Comparison of ENCODE assay signal across 8 cellular contexts in the genomic region with DNA sequence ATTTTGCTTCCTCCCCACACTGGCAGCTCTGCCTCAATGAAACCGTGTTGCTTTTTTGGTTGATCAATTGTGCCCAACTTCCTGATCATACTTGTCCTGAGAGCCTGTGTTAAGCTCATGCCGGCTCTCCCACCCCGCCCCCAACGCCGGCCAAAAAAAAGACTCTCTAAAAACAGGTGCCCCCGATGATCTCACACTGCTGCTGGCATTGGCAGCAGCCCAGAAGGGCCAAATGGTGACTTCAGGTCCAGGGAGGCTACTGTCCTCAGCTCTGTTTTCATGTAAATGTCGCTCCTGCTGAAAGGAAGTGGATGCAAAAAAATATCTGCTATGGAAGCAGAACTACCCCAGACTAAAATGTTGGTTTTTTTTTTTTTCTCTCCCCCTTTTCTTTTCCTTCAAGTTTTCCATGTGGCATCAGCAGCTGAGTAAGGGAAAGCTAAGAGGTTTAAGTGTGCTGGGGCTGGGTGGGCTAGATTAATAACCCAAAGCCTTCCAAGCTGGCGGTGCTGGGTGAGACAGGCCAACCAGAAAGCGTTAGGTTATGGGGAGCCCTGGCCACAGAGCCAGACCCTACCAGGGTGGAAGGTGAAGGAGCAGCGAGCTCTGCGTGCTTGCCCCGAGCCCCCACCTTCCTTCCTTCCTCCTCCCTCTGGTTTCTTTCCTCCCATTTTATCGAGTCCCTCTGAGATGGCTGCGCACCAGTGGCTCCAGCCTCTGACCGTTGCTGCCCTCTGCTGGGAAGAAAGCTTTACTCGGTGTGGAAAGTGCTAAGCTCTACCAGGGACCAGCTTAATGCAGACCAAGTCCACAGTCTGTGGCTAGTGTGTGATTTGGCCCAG.
DNase-seq lines count a peak whose midpoint lies in the region; ATAC-seq and TF ChIP-seq lines count a peak whose summit lies in the region.

No MANE protein-coding gene starts in this region.

- H3K4me1 ChIP-seq in CD4-positive, CD25-positive, alpha-beta regulatory T cell (ENCODE audit: control insufficient read depth, insufficient read depth, low read length, poor library complexity, severe bottlenecking) = no peaks in the 10 kb centered on the region
- H3K4me1 ChIP-seq in mesendoderm (ENCODE audit: control insufficient read depth, low read depth, low read length) = no peaks in the 10 kb centered on the region

- H2BK5ac ChIP-seq in mesendoderm (ENCODE audit: low read length) = no peak overlapping the region

- no peaks in the 10 kb centered on the region for H3K36me3 ChIP-seq in CD4-positive, CD25-positive, alpha-beta regulatory T cell (ENCODE audit: control insufficient read depth, insufficient read depth, low read length)
- no peaks in the 10 kb centered on the region for H3K36me3 ChIP-seq in mesendoderm (ENCODE audit: control insufficient read depth, insufficient read depth, low read length)

- no peaks in the 10 kb centered on the region for H3K79me1 ChIP-seq in mesendoderm (ENCODE audit: low read length)

- no peaks in the 10 kb centered on the region for H3K36me3 Mint-ChIP-seq in CD4-positive, CD25-positive, alpha-beta regulatory T cell
- no peaks in the 10 kb centered on the region for H3K36me3 Mint-ChIP-seq in endothelial cell (ENCODE audit: low read depth, unreplicated experiment)

- no peaks in the 10 kb centered on the region for H3K27me3 Mint-ChIP-seq in CD4-positive, CD25-positive, alpha-beta regulatory T cell
- H3K27me3 Mint-ChIP-seq in endothelial cell (ENCODE audit: unreplicated experiment) = peaks cover 2% of the 10 kb centered on the region

- no peak overlapping the region for H3K18ac ChIP-seq in mesendoderm (ENCODE audit: low read length)

- no peak overlapping the region for H3K27ac ChIP-seq in CD4-positive, CD25-positive, alpha-beta regulatory T cell (ENCODE audit: insufficient read depth, low read length, poor library complexity, severe bottlenecking)
- H3K27ac ChIP-seq in mesendoderm (ENCODE audit: low read depth, low read length) = no peak overlapping the region

- no peaks in the 10 kb centered on the region for H3K27me3 ChIP-seq in CD4-positive, CD25-positive, alpha-beta regulatory T cell (ENCODE audit: control insufficient read depth, insufficient read depth, low read length)
- H3K27me3 ChIP-seq in mesendoderm (ENCODE audit: insufficient read depth, low read length, poor library complexity) = no peaks in the 10 kb centered on the region

- peak; percentile 34 to 55 for ATAC-seq in CD4-positive, CD25-positive, alpha-beta regulatory T cell (ENCODE audit: low read depth in 2 of 2)
- peak; percentile 97 for ATAC-seq in GM19328 (IDR thresholded peaks at IDR 0.05; ENCODE audit: unreplicated experiment)
- ATAC-seq in HG03460 (IDR thresholded peaks at IDR 0.05; ENCODE audit: unreplicated experiment) = peak; percentile 96

- no peak overlapping the region for H2AK5ac ChIP-seq in mesendoderm (ENCODE audit: low read length)

- H4K8ac ChIP-seq in mesendoderm (ENCODE audit: low read depth, low read length) = no peak overlapping the region

- H2BK15ac ChIP-seq in mesendoderm (replicated peaks; ENCODE audit: low read depth) = no peak overlapping the region

- no peaks in the 10 kb centered on the region for H3K79me2 ChIP-seq in mesendoderm (ENCODE audit: control insufficient read depth, insufficient read depth, low read length)

- no peaks in the 10 kb centered on the region for H3K9me3 ChIP-seq in CD4-positive, CD25-positive, alpha-beta regulatory T cell (ENCODE audit: control insufficient read depth in 2 of 2, low read length in 2 of 2)

- H3K4me3 Mint-ChIP-seq in CD4-positive, CD25-positive, alpha-beta regulatory T cell = peak overlapping the region in 1 of 4 donors; percentile 24
- H3K4me3 Mint-ChIP-seq in endothelial cell (ENCODE audit: unreplicated experiment) = no peak overlapping the region

- peak overlapping the region; percentile 23 for H3K9ac ChIP-seq in mesendoderm (ENCODE audit: low read length)

- DNase-seq in CD4-positive, CD25-positive, alpha-beta regulatory T cell = peak in 2 of 3 donors; percentile 9 to 47
- DNase-seq in NCI-H524 treated with DMSO at 0.1 percent for 48 hours (lab: John Stamatoyannopoulos, UW) (peak; percentile 89), endothelial cell (ENCODE audit: low spot score) (peak; percentile 91), mesendoderm (peak; percentile 90)
- peak; percentile 80 for DNase-seq in activated CD8-positive, alpha-beta memory T cell treated with anti-CD3 and anti-CD28 coated beads for 24 hours
- DNase-seq in stimulated activated CD8-positive, alpha-beta memory T cell treated with anti-CD3 and anti-CD28 coated beads, Interleukin-2, amount 100 ng/mL, for 48 hours (ENCODE audit: low read depth in 2 of 2) = peak; percentile 28 to 53

- no peak overlapping the region for H3K27ac Mint-ChIP-seq in CD4-positive, CD25-positive, alpha-beta regulatory T cell
- H3K27ac Mint-ChIP-seq in endothelial cell (ENCODE audit: unreplicated experiment) = no peak overlapping the region

- H3K56ac ChIP-seq in mesendoderm (ENCODE audit: low read length) = peak overlapping the region; percentile 72

- no peak overlapping the region for H3K4ac ChIP-seq in mesendoderm (ENCODE audit: low read depth, low read length)

- H3K4me3 ChIP-seq in CD4-positive, CD25-positive, alpha-beta regulatory T cell (ENCODE audit: low read depth, low read length) = no peak overlapping the region
- no peak overlapping the region for H3K4me3 ChIP-seq in mesendoderm (ENCODE audit: low read length)

- H3K4me2 ChIP-seq in mesendoderm (ENCODE audit: low read length) = peak overlapping the region; percentile 45

- peaks cover 0 to 7% (median 1%) of the 10 kb centered on the region in 4 donors for H3K4me1 Mint-ChIP-seq in CD4-positive, CD25-positive, alpha-beta regulatory T cell
- H3K4me1 Mint-ChIP-seq in endothelial cell (ENCODE audit: unreplicated experiment) = peaks cover 9% of the 10 kb centered on the region

- no peak overlapping the region for H4K5ac ChIP-seq in mesendoderm (ENCODE audit: low read length)

- no CpG with 5 or more reads among the region's 16 CpGs for WGBS in mesendoderm (ENCODE audit: extremely low coverage, insufficient coverage, low lambda C conversion rate)

- TF ChIP-seq CTCF in endothelial cell (IDR thresholded peaks at IDR 0.05; ENCODE audit: unreplicated experiment) = peak; percentile 61

- H2BK120ac ChIP-seq in mesendoderm (ENCODE audit: low read depth, low read length) = no peak overlapping the region

- H3K9me3 Mint-ChIP-seq in CD4-positive, CD25-positive, alpha-beta regulatory T cell = peaks cover 0 to 4% (median 0%) of the 10 kb centered on the region in 7 donors
- H3K9me3 Mint-ChIP-seq in endothelial cell (ENCODE audit: unreplicated experiment) = no peaks in the 10 kb centered on the region

- H3K23ac ChIP-seq in mesendoderm (ENCODE audit: low read length) = no peak overlapping the region

Comparison
In these comparisons a context has a peak if more than half of its experiments do, and no peak if none do; other contexts are left out.
1. ATAC-seq: peak in every context shown above with its lines; median percentile 97 in GM19328; 96 in HG03460; 44 in CD4-positive, CD25-positive, alpha-beta regulatory T cell.
2. DNase-seq: peak in every context shown above with its lines; median percentile 91 in endothelial cell; 90 in mesendoderm; 89 in NCI-H524 treated with DMSO at 0.1 percent for 48 hours; 80 in activated CD8-positive, alpha-beta memory T cell treated with anti-CD3 and anti-CD28 coated beads for 24 hours; 40 in stimulated activated CD8-positive, alpha-beta memory T cell treated with anti-CD3 and anti-CD28 coated beads, Interleukin-2, amount 100 ng/mL, for 48 hours; 28 in CD4-positive, CD25-positive, alpha-beta regulatory T cell.